Comparison of ENCODE assay signal across 9 cellular contexts in genomic region chr1:226187380-226187779, GRCh38. TPM values are rescaled to one million over a fixed set of nuclear protein-coding genes. Genes with fewer than 3 reads are reported as not detected.
DNase-seq lines count a peak whose midpoint lies in the region; ATAC-seq, FAIRE-seq and TF ChIP-seq lines count a peak whose summit lies in the region.
"Had no signal": no experiment of that assay in that cellular context is flagged by ENCODE, and none has a peak within 500 bp of the region (broad histone marks: within the 10 kb centered on the region; RNA-seq: fewer than 3 reads in every experiment).

No MANE protein-coding gene starts in this region.

- H3K4me2 ChIP-seq in astrocyte (ENCODE audit: low read length): peak overlapping the region; percentile 90

- H3K27ac ChIP-seq in cardiac muscle cell (peak overlapping the region; percentile 98), astrocyte (ENCODE audit: low read depth, low read length) (no peak overlapping the region), upper lobe of left lung (peak overlapping the region in 3 of 4 donors; percentile 89 to 96 (median 89))

- H3K4me1 Mint-ChIP-seq in astrocyte (ENCODE audit: low read depth, unreplicated experiment): peaks cover 12% of the 10 kb centered on the region
- peaks cover 13% of the 10 kb centered on the region for H3K4me1 Mint-ChIP-seq in memory B cell

- H3K9me3 Mint-ChIP-seq in astrocyte (ENCODE audit: unreplicated experiment) (no peaks in the 10 kb centered on the region), memory B cell (no peaks in the 10 kb centered on the region)

- H3K4me3 ChIP-seq in cardiac muscle cell: peak overlapping the region; percentile 98
- H3K4me3 ChIP-seq in astrocyte (ENCODE audit: insufficient read depth, low read depth, low read length): peak overlapping the region; percentile 92
- H3K4me3 ChIP-seq in upper lobe of left lung: peak overlapping the region in 3 of 4 donors; percentile 81 to 98 (median 93)

- TF ChIP-seq CTCF in cardiac muscle cell (IDR thresholded peaks at IDR 0.05; ENCODE audit: low read depth, low read length): no peak
- TF ChIP-seq CTCF in astrocyte (IDR thresholded peaks at IDR 0.05; ENCODE audit: insufficient read depth, low read depth, low read length): no peak
- TF ChIP-seq CTCF in upper lobe of left lung (IDR thresholded peaks at IDR 0.05): no peak

- H3K27me3 ChIP-seq in cardiac muscle cell (no peaks in the 10 kb centered on the region), astrocyte (ENCODE audit: insufficient read depth, low read length) (no peaks in the 10 kb centered on the region), upper lobe of left lung (no peaks in the 10 kb centered on the region)

- H3K36me3 ChIP-seq in cardiac muscle cell (no peaks in the 10 kb centered on the region), astrocyte (ENCODE audit: insufficient read depth, low read length) (no peaks in the 10 kb centered on the region), upper lobe of left lung (peaks cover 0 to 4% (median 0%) of the 10 kb centered on the region in 4 donors)

- H4K20me1 ChIP-seq in astrocyte (ENCODE audit: insufficient read depth, low read length): peaks cover 31% of the 10 kb centered on the region

- H3K27ac Mint-ChIP-seq in astrocyte (ENCODE audit: unreplicated experiment) (no peak overlapping the region), memory B cell (peak overlapping the region; percentile 96)

- H2AFZ ChIP-seq in astrocyte (ENCODE audit: low read depth, low read length): peak overlapping the region; percentile 77

- H3K9me3 ChIP-seq in cardiac muscle cell (ENCODE audit: low read depth) (no peaks in the 10 kb centered on the region), astrocyte (ENCODE audit: insufficient read depth, low read depth, low read length) (no peaks in the 10 kb centered on the region), upper lobe of left lung (no peaks in the 10 kb centered on the region)

- no peak for FAIRE-seq in astrocyte (lab: Jason Lieb, UNC)

- 94% methylated on average over 7 of the region's 7 CpGs for WGBS in upper lobe of left lung, 2 donors

- peaks cover 47% of the 10 kb centered on the region for H3K79me2 ChIP-seq in astrocyte (ENCODE audit: insufficient read depth, low read length)

- H3K27me3 Mint-ChIP-seq in astrocyte (ENCODE audit: low read depth, unreplicated experiment) (no peaks in the 10 kb centered on the region), memory B cell (no peaks in the 10 kb centered on the region)

- ATAC-seq in Right ventricle myocardium inferior (no peak), memory B cell (ENCODE audit: low read depth) (no peak), upper lobe of left lung (ENCODE audit: low FRiP score in 2 of 2) (no peak), GM19455 (IDR thresholded peaks at IDR 0.05; ENCODE audit: unreplicated experiment) (no peak), GM18505 (IDR thresholded peaks at IDR 0.05; ENCODE audit: unreplicated experiment) (no peak)

- H3K4me3 Mint-ChIP-seq in astrocyte (ENCODE audit: unreplicated experiment): peak overlapping the region; percentile 91
- H3K4me3 Mint-ChIP-seq in memory B cell: peak overlapping the region; percentile 95

- in situ Hi-C loops in ACHN (cut with HindIII; ENCODE audit: low pct_ligation_motif_present, low pct_unique_long_range_greater_than_20kb, low sequenced_read_pairs): no loop called here

- TF ChIP-seq POLR2A in upper lobe of left lung (IDR thresholded peaks at IDR 0.05) (no peak), GM18505 (IDR thresholded peaks at IDR 0.05; ENCODE audit: borderline replicate concordance, extremely low read depth, insufficient read depth, insufficient read length) (no peak)

- no peak for DNase-seq in cardiac muscle cell (ENCODE audit: low read depth in 1 of 2, low spot score in 1 of 2)
- no peak for DNase-seq in Right ventricle myocardium inferior (ENCODE audit: missing footprints)
- no peak for DNase-seq in astrocyte (ENCODE audit: low read depth)
- no peak for DNase-seq in memory B cell (ENCODE audit: low spot score in 2 of 2)
- DNase-seq in upper lobe of left lung: no peak
- DNase-seq in ACHN: no peak
- DNase-seq: SHP77 treated with DMSO at 0.1 percent for 48 hours had no signal

- H3K9ac ChIP-seq in astrocyte (ENCODE audit: low read length): peak overlapping the region; percentile 95

- intact Hi-C loops in Right ventricle myocardium inferior (cut with DNase I): loop anchor here (5.0 kb wide), 1 partner anchor 125 kb away; the partner anchor contains the start of gene H3-3A

- TF ChIP-seq EP300 in upper lobe of left lung (IDR thresholded peaks at IDR 0.05): no peak

- peaks cover 7% of the 10 kb centered on the region for H3K36me3 Mint-ChIP-seq in astrocyte (ENCODE audit: low read depth, unreplicated experiment)
- peaks cover 4% of the 10 kb centered on the region for H3K36me3 Mint-ChIP-seq in memory B cell

- peaks cover 16% of the 10 kb centered on the region for H3K4me1 ChIP-seq in cardiac muscle cell (ENCODE audit: low read depth)
- H3K4me1 ChIP-seq in astrocyte (ENCODE audit: insufficient read depth, low read length): peaks cover 9% of the 10 kb centered on the region
- peaks cover 21 to 39% (median 30%) of the 10 kb centered on the region in 4 donors for H3K4me1 ChIP-seq in upper lobe of left lung

RNA-seq across cellular contexts. Expression of gene ACBD3, which starts 0.8 kb away (rescaled TPM):
- total RNA-seq in cardiac muscle cell (37.3 and 47.4 TPM in 2 replicates), Right ventricle myocardium inferior (27.4 TPM), astrocyte (66.7 and 69.4 TPM in 2 replicates), upper lobe of left lung (10 to 100 TPM; 39.8 to 71.4 (median 40.8) TPM)
- 41.7 and 45.5 TPM in 2 replicates for polyA plus RNA-seq in cardiac muscle cell

RNA-seq across cellular contexts. Expression of gene MIXL1, which starts 36.1 kb away (rescaled TPM):
- total RNA-seq in cardiac muscle cell: 3.7 and 5.4 TPM in 2 replicates
- 8.0 and 11.1 TPM in 2 replicates for polyA plus RNA-seq in cardiac muscle cell
- total RNA-seq in Right ventricle myocardium inferior: not detected
- total RNA-seq in astrocyte: 0.16 TPM in 1 of 2 replicates, not detected in the other
- under 1 TPM in 1 of 6 donors, not detected in 5; 0.20 TPM for total RNA-seq in upper lobe of left lung
